9 cellular contexts compared by ENCODE assay signal in the genomic region with DNA sequence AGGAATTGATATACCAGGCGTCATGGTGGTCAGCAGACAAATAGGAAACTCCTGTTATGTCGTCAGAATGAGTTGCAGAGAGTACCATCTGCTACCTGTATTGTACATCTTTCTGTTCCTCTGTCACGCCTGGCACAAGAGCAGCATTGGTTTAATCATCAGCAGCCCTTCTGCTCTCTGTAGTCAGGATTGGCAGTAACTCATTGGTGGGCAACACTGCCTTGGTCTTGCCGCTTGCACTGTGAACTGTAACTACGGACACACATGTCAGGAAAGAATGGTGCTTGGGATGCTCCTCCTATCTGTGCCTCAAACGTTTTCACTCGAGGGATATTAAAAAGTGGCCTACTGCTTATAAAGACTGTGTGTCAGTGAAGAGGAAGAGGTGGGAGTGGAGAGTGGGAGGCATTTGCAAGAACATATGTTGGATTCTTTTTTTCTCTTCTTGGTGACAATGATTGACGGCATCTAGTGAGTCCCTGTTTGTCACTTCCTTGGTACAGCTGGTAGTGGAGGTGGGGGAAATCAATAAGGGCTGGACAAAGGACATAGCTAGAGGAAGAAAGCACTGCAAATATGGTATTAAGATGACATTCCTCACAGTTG.
A peak's percentile ranks its signal among the peaks of the same experiment; 100 is the strongest.
DNase-seq lines count a peak whose midpoint lies in the region; ATAC-seq lines count a peak whose summit lies in the region.
"Had no signal": no experiment of that assay in that cellular context is flagged by ENCODE, and none has a peak within 500 bp of the region (broad histone marks: within the 10 kb centered on the region; RNA-seq: fewer than 3 reads in every experiment).

No MANE protein-coding gene starts in this region.

- H3K27ac ChIP-seq in KOPT-K1 (ENCODE audit: low read depth, low read length, poor library complexity, severe bottlenecking) (peak overlapping the region; percentile 81), skin epidermis (peak overlapping the region in 17 of 21 experiments; percentile 3 to 93 (median 66))
- H3K27ac ChIP-seq: A549 had no signal

- H3K9me3 ChIP-seq in KOPT-K1 (ENCODE audit: insufficient read depth, low read length, poor library complexity, severe bottlenecking), result no peaks in the 10 kb centered on the region
- H3K9me3 ChIP-seq: A549 had no signal

- peaks cover 58% of the 10 kb centered on the region for H3K4me1 Mint-ChIP-seq in activated naive CD8-positive, alpha-beta T cell treated with anti-CD3 and anti-CD28 coated beads, Interleukin-2, amount 10 ng/mL, durations not matched to agents 7 days and 5 days

- H3K9me3 Mint-ChIP-seq in activated naive CD8-positive, alpha-beta T cell treated with anti-CD3 and anti-CD28 coated beads, Interleukin-2, amount 10 ng/mL, durations not matched to agents 7 days and 5 days, result no peaks in the 10 kb centered on the region

- no peak overlapping the region for H3K4me3 ChIP-seq in skin epidermis
- H3K4me3 ChIP-seq: A549 had no signal

- H3K27me3 Mint-ChIP-seq in activated naive CD8-positive, alpha-beta T cell treated with anti-CD3 and anti-CD28 coated beads, Interleukin-2, amount 10 ng/mL, durations not matched to agents 7 days and 5 days, result no peaks in the 10 kb centered on the region

- DNase-seq in NCI-H82 (lab: John Stamatoyannopoulos, UW), result peak; percentile 44
- no peak for DNase-seq in NCI-H82 treated with DMSO at 0.1 percent for 48 hours (lab: John Stamatoyannopoulos, UW; ENCODE audit: unreplicated experiment)
- no peak for DNase-seq in activated naive CD8-positive, alpha-beta T cell treated with anti-CD3 and anti-CD28 coated beads, Interleukin-2, amount 10 ng/mL, durations not matched to agents 7 days and 5 days
- no peak for DNase-seq in NCI-H1092 (lab: John Stamatoyannopoulos, UW)

- POLR2A ChIA-PET in activated naive CD8-positive, alpha-beta T cell treated with anti-CD3 and anti-CD28 coated beads, Interleukin-2, amount 10 ng/mL, durations not matched to agents 7 days and 5 days (lab: Charles Lee), result interaction anchor here (2.0 kb wide), 1 partner anchor 143 kb away, joined by 31 read pairs; a partner anchor contains a TSS

- H3K27ac Mint-ChIP-seq in activated naive CD8-positive, alpha-beta T cell treated with anti-CD3 and anti-CD28 coated beads, Interleukin-2, amount 10 ng/mL, durations not matched to agents 7 days and 5 days, result peak overlapping the region; percentile 89

- peak overlapping the region; percentile 83 for H3K4me3 Mint-ChIP-seq in activated naive CD8-positive, alpha-beta T cell treated with anti-CD3 and anti-CD28 coated beads, Interleukin-2, amount 10 ng/mL, durations not matched to agents 7 days and 5 days

- no peak for ATAC-seq in activated naive CD8-positive, alpha-beta T cell treated with anti-CD3 and anti-CD28 coated beads, Interleukin-2, amount 10 ng/mL, durations not matched to agents 7 days and 5 days (ENCODE audit: low read depth)
- ATAC-seq in GM18498 (IDR thresholded peaks at IDR 0.05; ENCODE audit: unreplicated experiment) (no peak), GM21529 (IDR thresholded peaks at IDR 0.05; ENCODE audit: unreplicated experiment) (no peak)
- ATAC-seq: A549 had no signal

- H3K36me3 Mint-ChIP-seq in activated naive CD8-positive, alpha-beta T cell treated with anti-CD3 and anti-CD28 coated beads, Interleukin-2, amount 10 ng/mL, durations not matched to agents 7 days and 5 days, result peaks cover 7% of the 10 kb centered on the region

- H3K36me3 ChIP-seq in KOPT-K1 (ENCODE audit: insufficient read depth, low read length), result no peaks in the 10 kb centered on the region
